In the genomic region with DNA sequence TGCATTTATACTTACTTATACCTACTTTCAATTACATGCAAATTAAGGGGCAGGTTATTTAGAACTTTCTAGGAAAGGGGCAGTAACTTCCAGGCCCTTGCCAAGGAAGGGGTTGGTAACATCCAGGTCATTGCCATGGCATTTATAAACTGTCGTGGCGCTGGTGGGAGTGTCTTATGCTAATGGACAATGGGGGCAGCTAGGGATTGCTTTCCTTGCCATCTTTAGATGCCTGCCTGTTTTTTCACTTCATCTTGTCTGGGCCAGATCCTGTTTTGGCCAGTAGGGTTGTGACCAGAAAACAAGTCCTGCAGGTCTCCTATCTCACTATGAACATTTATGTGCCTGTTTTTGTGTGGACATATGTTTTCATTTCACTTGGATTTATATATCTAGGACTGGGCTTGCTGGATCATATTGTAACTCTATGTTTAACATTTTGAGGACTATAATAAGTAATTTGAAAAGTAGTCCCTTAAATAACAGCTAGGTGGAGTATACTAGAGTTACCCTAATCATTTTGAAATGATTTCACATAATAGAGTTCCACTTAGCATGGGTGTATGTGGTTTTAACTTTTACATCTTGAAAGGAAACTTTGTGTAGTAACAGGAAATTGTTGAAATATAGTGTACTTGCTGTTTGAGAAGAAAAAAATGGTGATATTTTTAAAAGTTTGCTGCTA, we compare ENCODE assay signal across 8 cellular contexts. TPM values are rescaled to one million over a fixed set of nuclear protein-coding genes. Genes with fewer than 3 reads are reported as not detected.
DNase-seq lines count a peak whose midpoint lies in the region; ATAC-seq and TF ChIP-seq lines count a peak whose summit lies in the region.

No MANE protein-coding gene starts in this region.

- peaks cover 41 to 45% of the 10 kb centered on the region in 2 donors for H3K4me1 Mint-ChIP-seq in natural killer cell

- in situ Hi-C loops in astrocyte of the spinal cord (cut with HindIII; ENCODE audit: low sequenced_read_pairs), result no loop called here

- intact Hi-C loops in natural killer cell (cut with micrococcal nuclease), result no loop called here

- DNase-seq in GF-D8 (lab: John Stamatoyannopoulos, UW), result peak; percentile 96
- peak; percentile 24 for DNase-seq in Jurkat, Clone E6-1 (ENCODE audit: low read depth, low spot score)
- DNase-seq in astrocyte of the spinal cord (ENCODE audit: low read depth, low spot score), result no peak
- DNase-seq in natural killer cell, result no peak
- no peak for DNase-seq in NCI-H146 (lab: John Stamatoyannopoulos, UW)
- DNase-seq in HUDEP-2 (lab: John Stamatoyannopoulos, UW; ENCODE audit: unreplicated experiment in 76 of 76), result no peak
- no peak for DNase-seq in DMS53 treated with DMSO at 0.1 percent for 48 hours (lab: John Stamatoyannopoulos, UW; ENCODE audit: unreplicated experiment)

- H3K36me3 Mint-ChIP-seq in natural killer cell, result peaks cover 14% of the 10 kb centered on the region

- peaks cover 3 to 4% of the 10 kb centered on the region in 2 donors for H3K9me3 Mint-ChIP-seq in natural killer cell

- TF ChIP-seq CTCF in astrocyte of the spinal cord (IDR thresholded peaks at IDR 0.05; ENCODE audit: low read depth, low read length) (peak; percentile 2), natural killer cell (IDR thresholded peaks at IDR 0.05) (peak; percentile 54)

- H3K27ac Mint-ChIP-seq in natural killer cell, result peak overlapping the region; percentile 87 to 92

- H3K4me3 Mint-ChIP-seq in natural killer cell, result peak overlapping the region; percentile 67

- H3K27me3 Mint-ChIP-seq in natural killer cell (ENCODE audit: low read depth in 2 of 2), result no peaks in the 10 kb centered on the region

- ATAC-seq in natural killer cell (peak; percentile 78 to 94 (median 92)), GM19467 (IDR thresholded peaks at IDR 0.05; ENCODE audit: unreplicated experiment) (no peak)

- no peak overlapping the region for H3K4me3 ChIP-seq in Jurkat, Clone E6-1 (ENCODE audit: low read length)
- H3K4me3 ChIP-seq in astrocyte of the spinal cord (ENCODE audit: low read depth, low read length), result no peak overlapping the region

RNA-seq across cellular contexts. Expression of gene LCLAT1, which starts 56.1 kb away (rescaled TPM):
- polyA plus RNA-seq in Jurkat, Clone E6-1 (2012; ENCODE audit: insufficient read depth, insufficient read length), result 1.8 TPM
- total RNA-seq in natural killer cell, result 10 to 100 TPM; 13.0 to 16.2 (median 14.2) TPM

Comparison
In these comparisons a context has a peak if more than half of its experiments do, and no peak if none do; other contexts are left out.
1. DNase-seq: peak in GF-D8 (single experiment) and Jurkat, Clone E6-1 (single experiment); none in astrocyte of the spinal cord (single experiment), natural killer cell (single experiment), NCI-H146 (single experiment), HUDEP-2 (0 of 76) and DMS53 treated with DMSO at 0.1 percent for 48 hours (single experiment).